ENCODE assay signal across 1 cellular context in genomic region chr2:197210450-197210849, GRCh38.
TF ChIP-seq lines count a peak whose summit lies in the region.

No MANE protein-coding gene starts in this region.

TF ChIP-seq in K562, 482 proteins besides CTCF, POLR2A, EP300 and RAD21 (continued from another document):
- TF ChIP-seq, protein P1, sequence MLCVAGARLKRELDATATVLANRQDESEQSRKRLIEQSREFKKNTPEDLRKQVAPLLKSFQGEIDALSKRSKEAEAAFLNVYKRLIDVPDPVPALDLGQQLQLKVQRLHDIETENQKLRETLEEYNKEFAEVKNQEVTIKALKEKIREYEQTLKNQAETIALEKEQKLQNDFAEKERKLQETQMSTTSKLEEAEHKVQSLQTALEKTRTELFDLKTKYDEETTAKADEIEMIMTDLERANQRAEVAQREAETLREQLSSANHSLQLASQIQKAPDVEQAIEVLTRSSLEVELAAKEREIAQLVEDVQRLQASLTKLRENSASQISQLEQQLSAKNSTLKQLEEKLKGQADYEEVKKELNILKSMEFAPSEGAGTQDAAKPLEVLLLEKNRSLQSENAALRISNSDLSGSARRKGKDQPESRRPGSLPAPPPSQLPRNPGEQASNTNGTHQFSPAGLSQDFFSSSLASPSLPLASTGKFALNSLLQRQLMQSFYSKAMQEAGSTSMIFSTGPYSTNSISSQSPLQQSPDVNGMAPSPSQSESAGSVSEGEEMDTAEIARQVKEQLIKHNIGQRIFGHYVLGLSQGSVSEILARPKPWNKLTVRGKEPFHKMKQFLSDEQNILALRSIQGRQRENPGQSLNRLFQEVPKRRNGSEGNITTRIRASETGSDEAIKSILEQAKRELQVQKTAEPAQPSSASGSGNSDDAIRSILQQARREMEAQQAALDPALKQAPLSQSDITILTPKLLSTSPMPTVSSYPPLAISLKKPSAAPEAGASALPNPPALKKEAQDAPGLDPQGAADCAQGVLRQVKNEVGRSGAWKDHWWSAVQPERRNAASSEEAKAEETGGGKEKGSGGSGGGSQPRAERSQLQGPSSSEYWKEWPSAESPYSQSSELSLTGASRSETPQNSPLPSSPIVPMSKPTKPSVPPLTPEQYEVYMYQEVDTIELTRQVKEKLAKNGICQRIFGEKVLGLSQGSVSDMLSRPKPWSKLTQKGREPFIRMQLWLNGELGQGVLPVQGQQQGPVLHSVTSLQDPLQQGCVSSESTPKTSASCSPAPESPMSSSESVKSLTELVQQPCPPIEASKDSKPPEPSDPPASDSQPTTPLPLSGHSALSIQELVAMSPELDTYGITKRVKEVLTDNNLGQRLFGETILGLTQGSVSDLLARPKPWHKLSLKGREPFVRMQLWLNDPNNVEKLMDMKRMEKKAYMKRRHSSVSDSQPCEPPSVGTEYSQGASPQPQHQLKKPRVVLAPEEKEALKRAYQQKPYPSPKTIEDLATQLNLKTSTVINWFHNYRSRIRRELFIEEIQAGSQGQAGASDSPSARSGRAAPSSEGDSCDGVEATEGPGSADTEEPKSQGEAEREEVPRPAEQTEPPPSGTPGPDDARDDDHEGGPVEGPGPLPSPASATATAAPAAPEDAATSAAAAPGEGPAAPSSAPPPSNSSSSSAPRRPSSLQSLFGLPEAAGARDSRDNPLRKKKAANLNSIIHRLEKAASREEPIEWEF (CRISPR knock-in tag; IDR thresholded peaks at IDR 0.05), result no peak
- TF ChIP-seq KLF1 (tag; IDR thresholded peaks at IDR 0.05) (no peak), NUFIP1 (IDR thresholded peaks at IDR 0.05; ENCODE audit: partially characterized antibody) (no peak)
